Comparison of ENCODE assay signal across 1 cellular context in genomic region chrX:48631376-48632090, GRCh38.
TF ChIP-seq lines count a peak whose summit lies in the region.

No MANE protein-coding gene starts in this region.

TF ChIP-seq in HEK293, 187 proteins besides CTCF, POLR2A, EP300 and RAD21 (continued from another document and continues in another):
- TF ChIP-seq ZNF18 (tag by site-specific recombination; IDR thresholded peaks at IDR 0.05): peak; percentile 84
- TF ChIP-seq ZNF10 (tag by site-specific recombination; IDR thresholded peaks at IDR 0.05): peak; percentile 43; the same call in 1 of the 2 replicates
- no peak for TF ChIP-seq BCL11A (tag by site-specific recombination; IDR thresholded peaks at IDR 0.05; ENCODE audit: low read depth)
- no peak for TF ChIP-seq ZNF112 (tag by site-specific recombination; IDR thresholded peaks at IDR 0.05)
- TF ChIP-seq SCRT2 (tag by site-specific recombination; IDR thresholded peaks at IDR 0.05): peak; percentile 82
- TF ChIP-seq ZNF292 (tag by site-specific recombination; IDR thresholded peaks at IDR 0.05; ENCODE audit: borderline replicate concordance, low read depth): no peak
- TF ChIP-seq HIC1 (tag by site-specific recombination; IDR thresholded peaks at IDR 0.05): no peak
- peak; percentile 87 for TF ChIP-seq ZNF654 (tag by site-specific recombination; IDR thresholded peaks at IDR 0.05; ENCODE audit: low read depth)
- no peak for TF ChIP-seq ZNF548 (tag by site-specific recombination; IDR thresholded peaks at IDR 0.05)
- no peak for TF ChIP-seq ZNF580 (tag by site-specific recombination; IDR thresholded peaks at IDR 0.05)
- TF ChIP-seq ZNF596 (tag by site-specific recombination; IDR thresholded peaks at IDR 0.05): no peak
- TF ChIP-seq MZF1 (tag by site-specific recombination; IDR thresholded peaks at IDR 0.05; ENCODE audit: borderline replicate concordance): no peak
- peak; percentile 53; the same call in 1 of the 2 replicates for TF ChIP-seq ZNF2 (tag by site-specific recombination; IDR thresholded peaks at IDR 0.05)
- no peak for TF ChIP-seq YY1 (tag by site-specific recombination; IDR thresholded peaks at IDR 0.05)
- TF ChIP-seq SCRT1 (tag by site-specific recombination; IDR thresholded peaks at IDR 0.05; ENCODE audit: borderline replicate concordance): peak; percentile 69; the same call in 1 of the 2 replicates
- TF ChIP-seq SP7 (tag by site-specific recombination; IDR thresholded peaks at IDR 0.05): peak; percentile 48; the same call in 1 of the 2 replicates
- no peak for TF ChIP-seq ZBTB11 (tag by site-specific recombination; conservative IDR thresholded peaks at IDR 0.05; ENCODE audit: low read depth)
- no peak for TF ChIP-seq ZBTB21 (tag by site-specific recombination; IDR thresholded peaks at IDR 0.05)
- no peak for TF ChIP-seq INSM2 (tag by site-specific recombination; IDR thresholded peaks at IDR 0.05)
- no peak for TF ChIP-seq ZNF37A (tag by site-specific recombination; IDR thresholded peaks at IDR 0.05)
- peak; percentile 50; the same call in 1 of the 2 replicates for TF ChIP-seq ZNF692 (tag by site-specific recombination; IDR thresholded peaks at IDR 0.05)
- no peak for TF ChIP-seq GLIS2 (tag by site-specific recombination; IDR thresholded peaks at IDR 0.05)
- TF ChIP-seq ZNF138 (tag by site-specific recombination; IDR thresholded peaks at IDR 0.05; ENCODE audit: borderline replicate concordance): no peak
- TF ChIP-seq ZSCAN30 (tag by site-specific recombination; IDR thresholded peaks at IDR 0.05): peak; percentile 88; the same call in 1 of the 2 replicates
- TF ChIP-seq ZNF76 (tag by site-specific recombination; IDR thresholded peaks at IDR 0.05; ENCODE audit: borderline replicate concordance, low read depth): no peak
- TF ChIP-seq ZBTB17 (tag by site-specific recombination; IDR thresholded peaks at IDR 0.05): peak; percentile 57
- no peak for TF ChIP-seq ZFP37 (tag by site-specific recombination; IDR thresholded peaks at IDR 0.05)
- TF ChIP-seq ZIC2 (tag by site-specific recombination; IDR thresholded peaks at IDR 0.05): peak; percentile 18; the same call in 1 of the 2 replicates
- TF ChIP-seq ZNF404 (tag by site-specific recombination; IDR thresholded peaks at IDR 0.05): no peak
- peak; percentile 68; the same call in 1 of the 2 replicates for TF ChIP-seq KLF10 (tag by site-specific recombination; IDR thresholded peaks at IDR 0.05)
- TF ChIP-seq ZNF335 (tag by site-specific recombination; conservative IDR thresholded peaks at IDR 0.05): no peak
- peak; percentile 83 for TF ChIP-seq OSR2 (tag by site-specific recombination; IDR thresholded peaks at IDR 0.05)
- TF ChIP-seq ZSCAN4 (tag by site-specific recombination; IDR thresholded peaks at IDR 0.05): no peak
- no peak for TF ChIP-seq ZNF398 (tag by site-specific recombination; IDR thresholded peaks at IDR 0.05)
- no peak for TF ChIP-seq ZSCAN5A (tag by site-specific recombination; IDR thresholded peaks at IDR 0.05)
- no peak for TF ChIP-seq ZNF423 (tag by site-specific recombination; IDR thresholded peaks at IDR 0.05)
- TF ChIP-seq ZNF155 (tag by site-specific recombination; IDR thresholded peaks at IDR 0.05): no peak
- TF ChIP-seq ZNF140 (tag by site-specific recombination; IDR thresholded peaks at IDR 0.05): no peak
- TF ChIP-seq ZNF792 (tag by site-specific recombination; IDR thresholded peaks at IDR 0.05): no peak
- no peak for TF ChIP-seq TSHZ1 (tag by site-specific recombination; IDR thresholded peaks at IDR 0.05; ENCODE audit: borderline replicate concordance)
- no peak for TF ChIP-seq HOXC10 (CRISPR knock-in tag; IDR thresholded peaks at IDR 0.05)
- no peak for TF ChIP-seq MEIS1 (CRISPR knock-in tag; IDR thresholded peaks at IDR 0.05; ENCODE audit: borderline replicate concordance)
- TF ChIP-seq ZNF221 (tag by site-specific recombination; IDR thresholded peaks at IDR 0.05; ENCODE audit: borderline replicate concordance): no peak
- no peak for TF ChIP-seq ZNF768 (tag by site-specific recombination; IDR thresholded peaks at IDR 0.05)
- TF ChIP-seq ZNF341 (tag by site-specific recombination; IDR thresholded peaks at IDR 0.05; ENCODE audit: low read depth): peak; percentile 88
- no peak for TF ChIP-seq ZNF266 (tag by site-specific recombination; IDR thresholded peaks at IDR 0.05; ENCODE audit: low read depth)
